ENCODE assay signal across 8 cellular contexts in the genomic region with DNA sequence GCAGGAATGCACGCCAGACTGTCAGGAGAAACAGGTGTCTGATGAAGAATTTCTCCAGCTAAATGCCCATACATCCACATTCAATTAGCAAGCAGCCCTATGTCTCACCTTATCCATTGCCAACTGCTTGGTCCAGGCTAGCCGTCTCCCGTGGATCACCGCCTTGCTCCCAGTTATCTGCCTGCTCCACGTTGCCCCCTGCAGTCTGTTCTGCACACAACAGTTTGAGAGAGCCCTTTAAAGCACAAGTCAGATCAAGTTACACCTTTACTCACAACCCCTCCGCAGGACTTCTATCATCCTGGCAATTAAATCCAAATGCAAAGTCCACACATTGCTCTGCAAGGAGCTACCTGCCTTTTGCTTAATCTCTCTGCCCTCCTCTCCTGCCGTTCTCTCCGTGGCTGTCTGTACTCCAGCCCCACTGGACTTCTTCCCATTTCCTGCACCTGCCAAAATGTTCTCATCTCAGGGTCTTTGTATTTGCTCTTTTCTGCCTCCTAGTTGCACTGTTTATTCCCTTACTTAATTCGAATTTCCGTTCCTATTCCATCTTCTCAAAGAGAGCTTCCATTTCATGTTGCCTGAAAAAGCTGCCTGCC.
A peak's percentile ranks its signal among the peaks of the same experiment; 100 is the strongest.
DNase-seq lines count a peak whose midpoint lies in the region; ATAC-seq and TF ChIP-seq lines count a peak whose summit lies in the region.

No MANE protein-coding gene starts in this region.

- peaks cover 0 to 19% of the 10 kb centered on the region in 2 donors for H3K27me3 ChIP-seq in left lung
- H3K27me3 ChIP-seq in tibial nerve, result no peaks in the 10 kb centered on the region

- H3K4me1 ChIP-seq in left lung (no peaks in the 10 kb centered on the region), tibial nerve (no peaks in the 10 kb centered on the region)

- DNase-seq in NCI-H1417 (lab: John Stamatoyannopoulos, UW) (peak; percentile 45 to 68 (median 48)), NCI-H1417 treated with DMSO at 0.1 percent for 48 hours (lab: John Stamatoyannopoulos, UW) (no peak), NCI-H128 (lab: John Stamatoyannopoulos, UW; ENCODE audit: unreplicated experiment) (peak; percentile 13), anterior cingulate cortex (lab: John Stamatoyannopoulos, UW) (peak in 47 of 58 donors; percentile 3 to 64 (median 23)), left lung (peak in 1 of 2 donors; percentile 35), tibial nerve (ENCODE audit: low spot score in 2 of 2) (peak; percentile 31 to 56), NCI-H226 (no peak)

- H3K27ac ChIP-seq in left lung, result no peak overlapping the region
- no peak overlapping the region for H3K27ac ChIP-seq in tibial nerve

- TF ChIP-seq POLR2A in tibial nerve (IDR thresholded peaks at IDR 0.05), result no peak

- 9 to 12% methylated on average over 10 of the region's 10 CpGs for WGBS in tibial nerve, 2 donors

- intact Hi-C loops in left lung (cut with DNase I), result loop anchor here in 1 of 2 donors (10.0 kb wide), 1 partner anchor 591 kb away; no protein-coding TSS in a partner anchor

- peak; percentile 95 for ATAC-seq in left lung
- ATAC-seq in activated CD4-positive, CD25-positive, alpha-beta regulatory T cell treated with anti-CD3 and anti-CD28 coated beads, Interleukin-2, amount 50 U/mL, for 24 hours, result no peak

- H3K9me3 ChIP-seq in left lung (no peaks in the 10 kb centered on the region), tibial nerve (no peaks in the 10 kb centered on the region)

- no peaks in the 10 kb centered on the region for H3K36me3 ChIP-seq in left lung
- H3K36me3 ChIP-seq in tibial nerve, result no peaks in the 10 kb centered on the region

- no peak for TF ChIP-seq EP300 in tibial nerve (IDR thresholded peaks at IDR 0.05)

- no peak overlapping the region for H3K4me3 ChIP-seq in left lung
- no peak overlapping the region for H3K4me3 ChIP-seq in tibial nerve

- peak; percentile 51 for TF ChIP-seq CTCF in left lung (IDR thresholded peaks at IDR 0.05)
- peak; percentile 39 to 66 (median 54) for TF ChIP-seq CTCF in tibial nerve (IDR thresholded peaks at IDR 0.05)

Comparison
In these comparisons a context has a peak if more than half of its experiments do, and no peak if none do; other contexts are left out.
1. DNase-seq: peak in NCI-H1417 (3 of 3), NCI-H128 (single experiment), anterior cingulate cortex (47 of 58) and tibial nerve (2 of 2); none in NCI-H1417 treated with DMSO at 0.1 percent for 48 hours (single experiment) and NCI-H226 (single experiment).